Comparison of ENCODE assay signal across 13 cellular contexts in genomic region chrX:38881066-38881465, GRCh38.
"Had no signal": no experiment of that assay in that cellular context is flagged by ENCODE, and none has a peak within 500 bp of the region (broad histone marks: within the 10 kb centered on the region; RNA-seq: fewer than 3 reads in every experiment).

No MANE protein-coding gene starts in this region.

- H3K9me3 ChIP-seq: adrenal gland, mucosa of descending colon, pancreas, thyroid gland had no signal

- H3K27me3 Mint-ChIP-seq: activated CD8-positive, alpha-beta T cell treated with anti-CD3 and anti-CD28 coated beads for 36 hours; activated naive CD4-positive, alpha-beta T cell treated with anti-CD3 and anti-CD28 coated beads, Interleukin-2, amount 50 U/mL, for 24 hours; naive thymus-derived CD4-positive, alpha-beta T cell had no signal

- DNase-seq: activated CD4-positive, alpha-beta T cell treated with anti-CD3 and anti-CD28 coated beads for 48 hours; activated CD8-positive, alpha-beta T cell treated with anti-CD3 and anti-CD28 coated beads for 36 hours; activated effector memory CD4-positive, alpha-beta T cell treated with Interleukin-2 at 50 U/mL for 16 hours; activated T-cell treated with anti-CD3 and anti-CD28 coated beads, Interleukin-2, amount 50 U/mL, for 4 hours; adrenal gland; islet precursor cell; naive thymus-derived CD4-positive, alpha-beta T cell; thyroid gland had no signal

- ATAC-seq: activated CD8-positive, alpha-beta T cell treated with anti-CD3 and anti-CD28 coated beads for 36 hours; activated T-cell treated with anti-CD3 and anti-CD28 coated beads, Interleukin-2, amount 50 U/mL, for 4 hours; left lobe of liver; naive thymus-derived CD4-positive, alpha-beta T cell; stimulated activated effector memory CD8-positive, alpha-beta T cell treated with anti-CD3 and anti-CD28 coated beads, Interleukin-12 subunit alpha, Interleukin-12 subunit beta, amount 100 ng/mL, for 72 hours had no signal

- H3K4me3 Mint-ChIP-seq: activated CD8-positive, alpha-beta T cell treated with anti-CD3 and anti-CD28 coated beads for 36 hours; activated naive CD4-positive, alpha-beta T cell treated with anti-CD3 and anti-CD28 coated beads, Interleukin-2, amount 50 U/mL, for 24 hours; activated T-cell treated with anti-CD3 and anti-CD28 coated beads, Interleukin-2, amount 50 U/mL, for 4 hours; stimulated activated effector memory CD8-positive, alpha-beta T cell treated with anti-CD3 and anti-CD28 coated beads, Interleukin-12 subunit alpha, Interleukin-12 subunit beta, amount 100 ng/mL, for 72 hours had no signal

- H3K4me3 ChIP-seq: adrenal gland, mucosa of descending colon, pancreas, thyroid gland had no signal

- H3K27ac ChIP-seq: adrenal gland, thyroid gland had no signal

- H3K9me3 Mint-ChIP-seq: activated CD8-positive, alpha-beta T cell treated with anti-CD3 and anti-CD28 coated beads for 36 hours; activated naive CD4-positive, alpha-beta T cell treated with anti-CD3 and anti-CD28 coated beads, Interleukin-2, amount 50 U/mL, for 24 hours; stimulated activated effector memory CD8-positive, alpha-beta T cell treated with anti-CD3 and anti-CD28 coated beads, Interleukin-12 subunit alpha, Interleukin-12 subunit beta, amount 100 ng/mL, for 72 hours had no signal

- H3K4me1 ChIP-seq: adrenal gland, thyroid gland had no signal

- H3K27ac Mint-ChIP-seq: activated CD8-positive, alpha-beta T cell treated with anti-CD3 and anti-CD28 coated beads for 36 hours; activated naive CD4-positive, alpha-beta T cell treated with anti-CD3 and anti-CD28 coated beads, Interleukin-2, amount 50 U/mL, for 24 hours; stimulated activated effector memory CD8-positive, alpha-beta T cell treated with anti-CD3 and anti-CD28 coated beads, Interleukin-12 subunit alpha, Interleukin-12 subunit beta, amount 100 ng/mL, for 72 hours had no signal

- H3K36me3 ChIP-seq: adrenal gland, pancreas, thyroid gland had no signal

- H3K36me3 Mint-ChIP-seq: activated naive CD4-positive, alpha-beta T cell treated with anti-CD3 and anti-CD28 coated beads, Interleukin-2, amount 50 U/mL, for 24 hours; naive thymus-derived CD4-positive, alpha-beta T cell; stimulated activated effector memory CD8-positive, alpha-beta T cell treated with anti-CD3 and anti-CD28 coated beads, Interleukin-12 subunit alpha, Interleukin-12 subunit beta, amount 100 ng/mL, for 72 hours had no signal

- H3K27me3 ChIP-seq: thyroid gland had no signal
